Comparison of ENCODE assay signal across 8 cellular contexts in the genomic region with DNA sequence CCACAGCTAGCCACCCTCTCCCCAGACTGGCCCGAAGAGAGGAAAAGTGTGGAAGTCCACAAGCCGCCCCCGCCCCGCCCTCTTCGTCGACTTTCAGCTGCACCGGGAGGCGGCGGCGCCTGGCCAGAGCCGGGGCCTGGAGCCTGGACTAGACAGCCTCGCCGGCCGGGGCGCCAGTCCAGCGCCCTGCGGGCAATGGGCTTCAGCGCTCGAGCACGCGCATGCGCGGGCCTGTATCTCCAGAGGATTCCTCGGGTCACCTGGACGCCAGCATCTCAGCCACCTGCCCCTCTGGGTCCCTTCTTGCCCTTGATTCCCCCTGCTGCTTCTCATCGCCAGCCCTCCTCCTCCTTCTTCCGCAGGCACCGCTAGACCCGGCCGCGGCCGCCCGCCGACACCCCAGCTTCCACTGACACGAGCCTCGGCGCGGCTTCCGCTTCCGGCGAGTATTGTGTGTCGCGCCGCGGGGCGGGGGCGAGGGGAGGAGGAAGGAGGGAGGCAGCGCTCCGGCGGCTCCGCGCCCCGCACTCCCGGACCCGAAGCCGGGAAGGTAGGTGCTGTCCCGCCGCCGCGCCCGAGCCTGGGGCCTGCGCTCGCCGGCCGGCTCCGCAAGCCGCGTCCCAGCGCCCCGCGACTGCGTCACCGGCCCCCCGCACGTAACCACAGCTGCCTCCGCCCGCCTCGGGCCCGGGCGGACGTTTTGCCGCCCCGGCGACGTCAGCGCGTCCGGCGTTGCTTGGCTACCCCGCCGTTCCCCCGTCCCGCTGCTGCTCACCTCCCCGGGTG. TPM values are rescaled to one million over a fixed set of nuclear protein-coding genes. Genes with fewer than 3 reads are reported as not detected.
DNase-seq lines count a peak whose midpoint lies in the region; ATAC-seq and TF ChIP-seq lines count a peak whose summit lies in the region.

Gene TRIM39, plus strand, starts transcription at position 482 of the 786 bp plus-strand sequence. CDS start 2,391 bp downstream, outside the sequence.

- ATAC-seq in GM19395 (IDR thresholded peaks at IDR 0.05; ENCODE audit: unreplicated experiment) (peak; percentile 79), HG03521 (IDR thresholded peaks at IDR 0.05; ENCODE audit: unreplicated experiment) (peak; percentile 68)

- peak within 1 kb of the TSS; percentile 75 to 91 (median 77) for H3K4me3 ChIP-seq in liver (ENCODE audit: low read depth in 1 of 3, low read length in 3 of 3)

- no peaks in the 10 kb centered on the region for H3K9me3 Mint-ChIP-seq in CD14-positive monocyte

- TF ChIP-seq RAD21 in liver (IDR thresholded peaks at IDR 0.05), result no peak

- no peaks in the 10 kb centered on the region for H3K27me3 Mint-ChIP-seq in CD14-positive monocyte (ENCODE audit: low read depth in 3 of 3)

- H3K9ac ChIP-seq in liver (ENCODE audit: low read depth in 1 of 2, low read length in 2 of 2), result peak within 1 kb of the TSS; percentile 76 to 98

- H3K4me1 ChIP-seq in liver (ENCODE audit: control insufficient read depth in 4 of 4, insufficient read depth in 4 of 4, low read length in 3 of 4), result peaks cover 3 to 24% (median 18%) of the 10 kb centered on the region in 4 donors

- H3K4me1 Mint-ChIP-seq in CD14-positive monocyte, result peaks cover 49% of the 10 kb centered on the region

- H3K9me3 ChIP-seq in liver (ENCODE audit: control insufficient read depth in 4 of 4, low read length in 3 of 4), result no peaks in the 10 kb centered on the region

- under 1% methylated on average over 94 of the region's 94 CpGs for WGBS in liver

- TF ChIP-seq CTCF in CD14-positive monocyte (IDR thresholded peaks at IDR 0.05), result no peak
- no peak for TF ChIP-seq CTCF in liver (IDR thresholded peaks at IDR 0.05; ENCODE audit: low read depth, low read length, missing input control)

- DNase-seq in CD14-positive monocyte (ENCODE audit: low spot score), result peak; percentile 79
- peak; percentile 52 for DNase-seq in NCI-H82 treated with DMSO at 0.1 percent for 48 hours (lab: John Stamatoyannopoulos, UW; ENCODE audit: unreplicated experiment)
- DNase-seq in activated CD4-positive, alpha-beta T cell treated with anti-CD3 and anti-CD28 coated beads, Interleukin-2, amount 50 U/mL, for 48 hours, result peak; percentile 85 to 88
- DNase-seq in dermis blood vessel endothelial cell, result peak; percentile 83
- peak; percentile 90 for DNase-seq in stimulated activated CD4-positive, alpha-beta T cell treated with anti-CD3 and anti-CD28 coated beads, Interleukin-4, amount 100 ng/mL, for 1 hour

- H3K27me3 ChIP-seq in liver (ENCODE audit: control insufficient read depth in 4 of 4, insufficient read depth in 4 of 4, low read length in 3 of 4), result no peaks in the 10 kb centered on the region

- peak within 1 kb of the TSS; percentile 97 to 99 for H3K27ac ChIP-seq in liver (ENCODE audit: low read depth in 1 of 2, low read length in 2 of 2)

- peak within 1 kb of the TSS; percentile 94 to 98 for H3K4me3 Mint-ChIP-seq in CD14-positive monocyte

- H3K36me3 ChIP-seq in liver (ENCODE audit: control insufficient read depth in 4 of 4, insufficient read depth in 3 of 4, low read depth in 1 of 4, low read length in 3 of 4), result peaks cover 3 to 22% (median 18%) of the 10 kb centered on the region in 4 donors

- peak within 1 kb of the TSS; percentile 96 to 99 (median 99) for H3K27ac Mint-ChIP-seq in CD14-positive monocyte

- H3K36me3 Mint-ChIP-seq in CD14-positive monocyte, result peaks cover 30 to 35% of the 10 kb centered on the region in 2 donors

- intact Hi-C loops in CD14-positive monocyte (cut with micrococcal nuclease), result loop anchor here (5.0 to 10.0 kb wide), 3 partner anchors 69 to 262 kb away; partner anchors contain the start of genes TRIM26 (in 2 of the 2), POLR1H (in 1 of the 2) and PPP1R11 (in 1 of the 2)

TF ChIP-seq in liver, 16 proteins besides CTCF, POLR2A, EP300 and RAD21:
- TF ChIP-seq YY1 (IDR thresholded peaks at IDR 0.05) (no peak), FOXA1 (IDR thresholded peaks at IDR 0.05) (peak; percentile 8), HNF4G (IDR thresholded peaks at IDR 0.05) (no peak), TAF1 (conservative IDR thresholded peaks at IDR 0.05) (no peak), RXRA (IDR thresholded peaks at IDR 0.05) (no peak), SP1 (IDR thresholded peaks at IDR 0.05) (no peak), HNF4A (conservative IDR thresholded peaks at IDR 0.05) (no peak), JUND (IDR thresholded peaks at IDR 0.05) (no peak), GABPA (IDR thresholded peaks at IDR 0.05 in 1 of 2, conservative IDR thresholded peaks at IDR 0.05 in 1 of 2) (peak; percentile 49 to 88), REST (IDR thresholded peaks at IDR 0.05) (peak; percentile 36), ZBTB33 (IDR thresholded peaks at IDR 0.05) (no peak), FOXA2 (IDR thresholded peaks at IDR 0.05) (no peak), NR2F2 (IDR thresholded peaks at IDR 0.05) (no peak), EGR1 (IDR thresholded peaks at IDR 0.05; ENCODE audit: low read depth in 2 of 2) (peak in 1 of 2 donors; percentile 39)
- TF ChIP-seq, protein P1, sequence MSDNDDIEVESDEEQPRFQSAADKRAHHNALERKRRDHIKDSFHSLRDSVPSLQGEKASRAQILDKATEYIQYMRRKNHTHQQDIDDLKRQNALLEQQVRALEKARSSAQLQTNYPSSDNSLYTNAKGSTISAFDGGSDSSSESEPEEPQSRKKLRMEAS (IDR thresholded peaks at IDR 0.05), result peak; percentile 18
- TF ChIP-seq, protein P2, sequence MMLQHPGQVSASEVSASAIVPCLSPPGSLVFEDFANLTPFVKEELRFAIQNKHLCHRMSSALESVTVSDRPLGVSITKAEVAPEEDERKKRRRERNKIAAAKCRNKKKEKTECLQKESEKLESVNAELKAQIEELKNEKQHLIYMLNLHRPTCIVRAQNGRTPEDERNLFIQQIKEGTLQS (IDR thresholded peaks at IDR 0.05), result no peak

RNA-seq across cellular contexts. Expression of gene TRIM39, which starts in this region (rescaled TPM):
- 1 to 10 TPM; 3.5 to 3.6 TPM for polyA plus RNA-seq in CD14-positive monocyte
- total RNA-seq in dermis blood vessel endothelial cell, result 11.6 and 15.3 TPM in 2 replicates
- 10 to 100 TPM in 1 of 2 donors, 1 to 10 TPM in 1; 3.5 to 11.0 TPM for total RNA-seq in liver
- 1 to 10 TPM; 2.7 to 5.4 TPM for polyA plus RNA-seq in liver

Comparison
In these comparisons a context has a peak if more than half of its experiments do, and no peak if none do; other contexts are left out.
1. Peak in every context shown above with its lines: DNase-seq, ATAC-seq, H3K4me3 ChIP-seq and H3K27ac ChIP-seq.